ENCODE assay signal across 1 cellular context in the genomic region with DNA sequence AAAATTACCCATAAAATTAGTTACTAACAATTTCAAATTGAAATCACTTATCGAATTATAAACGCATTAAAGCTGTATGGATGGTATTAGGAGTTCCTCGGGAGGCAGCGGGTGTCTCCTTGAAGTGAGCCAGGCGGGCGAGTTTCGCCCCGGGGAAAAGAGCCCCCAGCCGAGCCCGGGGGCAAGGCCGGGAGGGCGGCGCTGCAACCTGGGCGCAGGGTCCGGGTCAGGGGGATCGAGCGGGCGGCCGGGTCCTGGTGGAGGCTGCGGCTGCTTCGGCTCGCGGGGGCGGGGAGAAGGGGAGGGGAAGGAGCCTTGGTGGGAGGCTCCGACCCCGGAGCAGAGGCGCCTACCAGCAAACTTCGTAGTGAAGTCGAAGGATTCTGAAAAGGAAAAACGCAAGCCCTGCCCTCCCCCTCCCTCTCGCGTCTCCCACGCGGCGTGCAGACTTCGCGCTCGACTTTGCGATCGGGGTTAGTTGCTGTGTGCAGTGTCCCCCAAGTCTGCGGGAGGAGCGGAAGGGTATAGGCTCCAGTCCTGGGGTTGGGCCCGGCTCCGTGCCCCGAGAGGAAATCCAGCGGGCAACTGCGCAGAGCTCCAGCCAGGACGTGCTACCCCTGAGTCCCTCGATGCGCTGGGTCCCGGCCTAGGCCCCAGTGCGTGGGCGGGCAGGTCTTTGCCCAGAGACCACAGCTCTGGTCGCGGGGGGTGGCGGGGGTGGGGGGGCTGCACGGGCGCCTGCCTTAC.
TF ChIP-seq lines count a peak whose summit lies in the region.

No MANE protein-coding gene starts in this region.

TF ChIP-seq in SK-N-SH, 30 proteins besides CTCF, POLR2A, EP300 and RAD21 (continued from another document):
- TF ChIP-seq, protein P1, sequence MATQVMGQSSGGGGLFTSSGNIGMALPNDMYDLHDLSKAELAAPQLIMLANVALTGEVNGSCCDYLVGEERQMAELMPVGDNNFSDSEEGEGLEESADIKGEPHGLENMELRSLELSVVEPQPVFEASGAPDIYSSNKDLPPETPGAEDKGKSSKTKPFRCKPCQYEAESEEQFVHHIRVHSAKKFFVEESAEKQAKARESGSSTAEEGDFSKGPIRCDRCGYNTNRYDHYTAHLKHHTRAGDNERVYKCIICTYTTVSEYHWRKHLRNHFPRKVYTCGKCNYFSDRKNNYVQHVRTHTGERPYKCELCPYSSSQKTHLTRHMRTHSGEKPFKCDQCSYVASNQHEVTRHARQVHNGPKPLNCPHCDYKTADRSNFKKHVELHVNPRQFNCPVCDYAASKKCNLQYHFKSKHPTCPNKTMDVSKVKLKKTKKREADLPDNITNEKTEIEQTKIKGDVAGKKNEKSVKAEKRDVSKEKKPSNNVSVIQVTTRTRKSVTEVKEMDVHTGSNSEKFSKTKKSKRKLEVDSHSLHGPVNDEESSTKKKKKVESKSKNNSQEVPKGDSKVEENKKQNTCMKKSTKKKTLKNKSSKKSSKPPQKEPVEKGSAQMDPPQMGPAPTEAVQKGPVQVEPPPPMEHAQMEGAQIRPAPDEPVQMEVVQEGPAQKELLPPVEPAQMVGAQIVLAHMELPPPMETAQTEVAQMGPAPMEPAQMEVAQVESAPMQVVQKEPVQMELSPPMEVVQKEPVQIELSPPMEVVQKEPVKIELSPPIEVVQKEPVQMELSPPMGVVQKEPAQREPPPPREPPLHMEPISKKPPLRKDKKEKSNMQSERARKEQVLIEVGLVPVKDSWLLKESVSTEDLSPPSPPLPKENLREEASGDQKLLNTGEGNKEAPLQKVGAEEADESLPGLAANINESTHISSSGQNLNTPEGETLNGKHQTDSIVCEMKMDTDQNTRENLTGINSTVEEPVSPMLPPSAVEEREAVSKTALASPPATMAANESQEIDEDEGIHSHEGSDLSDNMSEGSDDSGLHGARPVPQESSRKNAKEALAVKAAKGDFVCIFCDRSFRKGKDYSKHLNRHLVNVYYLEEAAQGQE (IDR thresholded peaks at IDR 0.05; ENCODE audit: low read depth, low read length), result no peak
- TF ChIP-seq CHD2 (IDR thresholded peaks at IDR 0.05; ENCODE audit: low read length, partially characterized antibody), result no peak
- no peak; the same call in 1 of the 2 replicates for TF ChIP-seq POLR2AphosphoS5 (IDR thresholded peaks at IDR 0.05; ENCODE audit: low read depth, low read length)
